Comparison of ENCODE assay signal across 9 cellular contexts in genomic region chr2:42492691-42493467, GRCh38. TPM values are rescaled to one million over a fixed set of nuclear protein-coding genes. Genes with fewer than 3 reads are reported as not detected.
DNase-seq lines count a peak whose midpoint lies in the region; ATAC-seq and TF ChIP-seq lines count a peak whose summit lies in the region.
"Had no signal": no experiment of that assay in that cellular context is flagged by ENCODE, and none has a peak within 500 bp of the region (broad histone marks: within the 10 kb centered on the region; RNA-seq: fewer than 3 reads in every experiment).

No MANE protein-coding gene starts in this region.

- intact Hi-C loops in PC-3 (cut with micrococcal nuclease) (no loop called here), ascending aorta (cut with DNase I) (no loop called here), transverse colon (cut with DNase I; ENCODE audit: low total_unique reads) (no loop called here)

- no peak for TF ChIP-seq EP300 in transverse colon (IDR thresholded peaks at IDR 0.05; ENCODE audit: low read depth)

- DNase-seq in ELF-1 (ENCODE audit: low read depth, low spot score) (peak; percentile 71), PC-3 (no peak), ascending aorta (ENCODE audit: low spot score in 2 of 2) (no peak), transverse colon (peak; percentile 37), GM13977 (ENCODE audit: low spot score) (no peak), globus pallidus (ENCODE audit: low spot score) (no peak)

- TF ChIP-seq POLR2A in transverse colon (IDR thresholded peaks at IDR 0.05): no peak

- no peaks in the 10 kb centered on the region for H4K20me1 ChIP-seq in PC-3 (ENCODE audit: low read length)

- WGBS in transverse colon (ENCODE audit: low coverage in 1 of 2), 2 donors: 47% methylated on average over 96 of the region's 111 CpGs; no CpG with 5 or more reads in 1 of the 2 donors

- no TSS peak for BruUV-seq in PC-3 (replicated peaks; lab: Mats Ljungman, UMichigan)

- H3K4me2 ChIP-seq in PC-3 (ENCODE audit: low read length): peak overlapping the region; percentile 92

- H3K27ac ChIP-seq in PC-3 (ENCODE audit: low read length) (no peak overlapping the region), ascending aorta (no peak overlapping the region), mucosa of rectum (ENCODE audit: low read depth in 2 of 2, low read length in 2 of 2) (peak overlapping the region in 1 of 2 donors; percentile 76), transverse colon (peak overlapping the region; percentile 77 to 84 (median 82))
- H3K27ac ChIP-seq: epithelial cell of prostate had no signal

- no peak for ATAC-seq in PC-3
- no peak for ATAC-seq in GM19395 (IDR thresholded peaks at IDR 0.05; ENCODE audit: unreplicated experiment)

- H3K27me3 ChIP-seq in PC-3 (ENCODE audit: low read length): no peaks in the 10 kb centered on the region
- peaks cover 12% of the 10 kb centered on the region for H3K27me3 ChIP-seq in ascending aorta
- peaks cover 0 to 2% of the 10 kb centered on the region in 2 donors for H3K27me3 ChIP-seq in mucosa of rectum (ENCODE audit: control insufficient read depth in 2 of 2, insufficient read depth in 2 of 2, low read length in 2 of 2)
- peaks cover 31% of the 10 kb centered on the region for H3K27me3 ChIP-seq in transverse colon

- peaks cover 15% of the 10 kb centered on the region for H3K4me1 ChIP-seq in PC-3 (ENCODE audit: insufficient read depth, low read length)
- peaks cover 0 to 9% of the 10 kb centered on the region in 2 donors for H3K4me1 ChIP-seq in ascending aorta
- H3K4me1 ChIP-seq in mucosa of rectum (ENCODE audit: control insufficient read depth in 2 of 2, insufficient read depth in 2 of 2, low read length in 2 of 2): peaks cover 7 to 8% of the 10 kb centered on the region in 2 donors
- H3K4me1 ChIP-seq in transverse colon: peaks cover 0 to 20% (median 13%) of the 10 kb centered on the region in 4 donors

- POLR2A ChIA-PET in PC-3 (lab: Charles Lee; ENCODE audit: unreplicated experiment): interaction anchor here (0.6 kb wide), 1 partner anchor 88 kb away, joined by 6 read pairs; no protein-coding TSS in a partner anchor

- no peaks in the 10 kb centered on the region for H3K9me2 ChIP-seq in PC-3 (replicated peaks; ENCODE audit: low read length)

- H3K4me3 ChIP-seq in PC-3 (ENCODE audit: low read length) (peak overlapping the region; percentile 75), ascending aorta (peak overlapping the region; percentile 64 to 70), mucosa of rectum (ENCODE audit: low read length in 2 of 2) (peak overlapping the region; percentile 61 to 82), transverse colon (peak overlapping the region in 3 of 4 donors; percentile 60 to 70 (median 69))

- peak overlapping the region; percentile 86; the same call in 1 of the 2 replicates for H2AFZ ChIP-seq in PC-3 (ENCODE audit: low read length)

- no peaks in the 10 kb centered on the region for H3F3A ChIP-seq in PC-3 (ENCODE audit: low read length, unreplicated experiment)

- H3K9ac ChIP-seq in PC-3 (ENCODE audit: low read length): no peak overlapping the region; the same call in 1 of the 2 replicates
- peak overlapping the region in 1 of 2 donors; percentile 73 for H3K9ac ChIP-seq in mucosa of rectum (ENCODE audit: low read depth in 1 of 2, low read length in 2 of 2)

- H3K36me3 ChIP-seq in PC-3 (ENCODE audit: low read depth, low read length): no peaks in the 10 kb centered on the region
- no peaks in the 10 kb centered on the region for H3K36me3 ChIP-seq in ascending aorta
- H3K36me3 ChIP-seq in mucosa of rectum (ENCODE audit: control insufficient read depth in 2 of 2, insufficient read depth in 2 of 2, low read length in 2 of 2): no peaks in the 10 kb centered on the region
- no peaks in the 10 kb centered on the region for H3K36me3 ChIP-seq in transverse colon

- CTCF ChIA-PET in PC-3 (lab: Charles Lee): interaction anchor here (0.6 kb wide), 2 partner anchors 152 to 166 kb away, joined by 3 to 6 read pairs; no protein-coding TSS in a partner anchor

- no peak for TF ChIP-seq CTCF in PC-3 (conservative IDR thresholded peaks at IDR 0.05; ENCODE audit: low read depth, low read length)
- no peak for TF ChIP-seq CTCF in ascending aorta (IDR thresholded peaks at IDR 0.05)
- TF ChIP-seq CTCF in transverse colon (IDR thresholded peaks at IDR 0.05): no peak
- no peak for TF ChIP-seq CTCF in GM13977 (IDR thresholded peaks at IDR 0.05; ENCODE audit: extremely low read depth, insufficient read depth, missing control alignments)

- H3K9me3 ChIP-seq in PC-3 (ENCODE audit: low read length) (no peaks in the 10 kb centered on the region), ascending aorta (no peaks in the 10 kb centered on the region), mucosa of rectum (ENCODE audit: control insufficient read depth in 2 of 2, low read length in 2 of 2) (no peaks in the 10 kb centered on the region), transverse colon (no peaks in the 10 kb centered on the region)

- in situ Hi-C loops in transverse colon (cut with MboI; ENCODE audit: low pct_ligation_motif_present in 1 of 4, low pct_unique_long_range_greater_than_20kb in 1 of 4, low sequenced_read_pairs in 3 of 4): no loop called here
- in situ Hi-C loops in GM13977 (cut with MboI; ENCODE audit: low pct_unique_long_range_greater_than_20kb, low sequenced_read_pairs, unreplicated experiment): no loop called here

- H3K79me2 ChIP-seq in PC-3 (ENCODE audit: low read length): no peaks in the 10 kb centered on the region

RNA-seq across cellular contexts. Expression of gene KCNG3, which starts 0.9 kb away (rescaled TPM):
- total RNA-seq in PC-3 (2014; rRNA removed) (2.3 and 2.4 TPM in 2 replicates), ascending aorta (not detected), transverse colon (10 to 100 TPM; 11.3 to 25.4 (median 18.5) TPM)

Comparison
In these comparisons a context has a peak if more than half of its experiments do, and no peak if none do; other contexts are left out.
1. DNase-seq: peak in ELF-1 (single experiment) and transverse colon (single experiment); none in PC-3 (single experiment), ascending aorta (0 of 2), GM13977 (single experiment) and globus pallidus (single experiment).
2. H3K27ac ChIP-seq: peak in transverse colon (4 of 4); none in PC-3 (single experiment) and ascending aorta (0 of 2).
3. Peak in every context shown above with its lines, with median percentiles within 50 percentile points of each other: H3K4me3 ChIP-seq.